ENCODE assay signal across 15 cellular contexts in genomic region chr18:48896326-48896874, GRCh38. TPM values are rescaled to one million over a fixed set of nuclear protein-coding genes. Genes with fewer than 3 reads are reported as not detected.
A peak's percentile ranks its signal among the peaks of the same experiment; 100 is the strongest.
DNase-seq lines count a peak whose midpoint lies in the region; ATAC-seq, FAIRE-seq and TF ChIP-seq lines count a peak whose summit lies in the region.
"Had no signal": no experiment of that assay in that cellular context is flagged by ENCODE, and none has a peak within 500 bp of the region (broad histone marks: within the 10 kb centered on the region; RNA-seq: fewer than 3 reads in every experiment).

No MANE protein-coding gene starts in this region.

- ATAC-seq in stimulated activated memory B cell treated with anti-CD40 and anti-IgM and Interleukin-4, amounts not matched to agents 10 μg/mL and 1 μg/mL and 100 μg/mL, for 72 hours: no peak
- no peak for ATAC-seq in HG03521 (IDR thresholded peaks at IDR 0.05; ENCODE audit: unreplicated experiment)
- ATAC-seq: SK-N-SH treated with all-trans-retinoic acid at 6 μM for 48 hours had no signal

- H3K9me3 Mint-ChIP-seq in T-helper 1 cell treated with Interleukin-12 subunit alpha and Interleukin-12 subunit beta and Interleukin-4 antibody, amounts not matched to agents 30 μg/mL and 1 μg/mL, for 36 hours: peaks cover 6% of the 10 kb centered on the region
- H3K9me3 Mint-ChIP-seq in stimulated activated memory B cell treated with anti-CD40 and anti-IgM and Interleukin-4, amounts not matched to agents 10 μg/mL and 1 μg/mL and 100 μg/mL, for 72 hours: peaks cover 3% of the 10 kb centered on the region

- no peaks in the 10 kb centered on the region for H3K9me2 ChIP-seq in hepatocyte (replicated peaks; ENCODE audit: insufficient read depth)

- H3K4me2 ChIP-seq in hepatocyte: no peak overlapping the region

- POLR2A ChIA-PET in RWPE1 (lab: Yijun Ruan, JAX; ENCODE audit: low non-redundant PET): no interaction called here

- TF ChIP-seq CTCF in RWPE1 (conservative IDR thresholded peaks at IDR 0.05; ENCODE audit: low read depth) (no peak), hepatocyte (IDR thresholded peaks at IDR 0.05; ENCODE audit: poor library complexity) (no peak)

- no peak for FAIRE-seq in H54 (lab: Jason Lieb, UNC)
- FAIRE-seq: frontal cortex had no signal

- no peak overlapping the region for H3K4me3 ChIP-seq in hepatocyte
- H3K4me3 ChIP-seq: thyroid gland had no signal

- no peak overlapping the region for H2AFZ ChIP-seq in hepatocyte

- H3K36me3 ChIP-seq in hepatocyte (replicated peaks; ENCODE audit: insufficient read depth, low read depth): no peaks in the 10 kb centered on the region
- H3K36me3 ChIP-seq: thyroid gland had no signal

- 86% methylated on average over 8 of the region's 8 CpGs for WGBS in hepatocyte (ENCODE audit: low lambda C conversion rate, missing lambda C conversion rate)

- CTCF ChIA-PET in RWPE1 (lab: Yijun Ruan, JAX): no interaction called here

- peaks cover 4% of the 10 kb centered on the region for H3K27me3 Mint-ChIP-seq in T-helper 1 cell treated with Interleukin-12 subunit alpha and Interleukin-12 subunit beta and Interleukin-4 antibody, amounts not matched to agents 30 μg/mL and 1 μg/mL, for 36 hours (ENCODE audit: low read depth)
- H3K27me3 Mint-ChIP-seq in stimulated activated memory B cell treated with anti-CD40 and anti-IgM and Interleukin-4, amounts not matched to agents 10 μg/mL and 1 μg/mL and 100 μg/mL, for 72 hours: no peaks in the 10 kb centered on the region

- H3K27me3 ChIP-seq in hepatocyte: no peaks in the 10 kb centered on the region
- H3K27me3 ChIP-seq: thyroid gland had no signal

- no peak for TF ChIP-seq POLR2A in H54 (IDR thresholded peaks at IDR 0.05; ENCODE audit: low read depth, low read length)

- peaks cover 5% of the 10 kb centered on the region for H3K36me3 Mint-ChIP-seq in T-helper 1 cell treated with Interleukin-12 subunit alpha and Interleukin-12 subunit beta and Interleukin-4 antibody, amounts not matched to agents 30 μg/mL and 1 μg/mL, for 36 hours (ENCODE audit: low read depth)
- H3K36me3 Mint-ChIP-seq in stimulated activated memory B cell treated with anti-CD40 and anti-IgM and Interleukin-4, amounts not matched to agents 10 μg/mL and 1 μg/mL and 100 μg/mL, for 72 hours: no peaks in the 10 kb centered on the region

- peak overlapping the region; percentile 27 for H3K27ac ChIP-seq in RWPE1
- no peak overlapping the region for H3K27ac ChIP-seq in hepatocyte
- H3K27ac ChIP-seq: 22Rv1, VCaP had no signal

- peak overlapping the region; percentile 52 for H3K27ac Mint-ChIP-seq in T-helper 1 cell treated with Interleukin-12 subunit alpha and Interleukin-12 subunit beta and Interleukin-4 antibody, amounts not matched to agents 30 μg/mL and 1 μg/mL, for 36 hours
- peak overlapping the region; percentile 77 for H3K27ac Mint-ChIP-seq in stimulated activated memory B cell treated with anti-CD40 and anti-IgM and Interleukin-4, amounts not matched to agents 10 μg/mL and 1 μg/mL and 100 μg/mL, for 72 hours

- no peaks in the 10 kb centered on the region for H3K9me3 ChIP-seq in hepatocyte (ENCODE audit: low read depth)
- H3K9me3 ChIP-seq: thyroid gland had no signal

- H3K4me3 Mint-ChIP-seq in T-helper 1 cell treated with Interleukin-12 subunit alpha and Interleukin-12 subunit beta and Interleukin-4 antibody, amounts not matched to agents 30 μg/mL and 1 μg/mL, for 36 hours: no peak overlapping the region
- H3K4me3 Mint-ChIP-seq in stimulated activated memory B cell treated with anti-CD40 and anti-IgM and Interleukin-4, amounts not matched to agents 10 μg/mL and 1 μg/mL and 100 μg/mL, for 72 hours: peak overlapping the region; percentile 19

- peaks cover 16% of the 10 kb centered on the region for H3K4me1 Mint-ChIP-seq in T-helper 1 cell treated with Interleukin-12 subunit alpha and Interleukin-12 subunit beta and Interleukin-4 antibody, amounts not matched to agents 30 μg/mL and 1 μg/mL, for 36 hours (ENCODE audit: low read depth)
- peaks cover 30% of the 10 kb centered on the region for H3K4me1 Mint-ChIP-seq in stimulated activated memory B cell treated with anti-CD40 and anti-IgM and Interleukin-4, amounts not matched to agents 10 μg/mL and 1 μg/mL and 100 μg/mL, for 72 hours

- no peak for DNase-seq in T-helper 1 cell
- DNase-seq in RWPE1 (ENCODE audit: low spot score): no peak
- DNase-seq in hepatocyte (ENCODE audit: low spot score): peak; percentile 1
- DNase-seq in activated CD4-positive, alpha-beta T cell treated with anti-CD3 and anti-CD28 coated beads for 4 hours: no peak
- no peak for DNase-seq in H54 (ENCODE audit: insufficient read length, low spot score)
- DNase-seq: NCI-H1105, NCI-H2227 treated with DMSO at 0.1 percent for 48 hours had no signal

- H3K4me1 ChIP-seq in hepatocyte (ENCODE audit: insufficient read depth): no peaks in the 10 kb centered on the region

- no peaks in the 10 kb centered on the region for H4K20me1 ChIP-seq in hepatocyte (ENCODE audit: insufficient read depth, poor library complexity, severe bottlenecking)

- H3K79me2 ChIP-seq in hepatocyte: no peaks in the 10 kb centered on the region

RNA-seq across cellular contexts. Expression of gene SMAD7, which starts 54.4 kb away (rescaled TPM):
- 66.2 and 71.1 TPM in 2 replicates for total RNA-seq in hepatocyte
- 61.5 and 65.4 TPM in 2 replicates for polyA plus RNA-seq in hepatocyte
